In the genomic region with DNA sequence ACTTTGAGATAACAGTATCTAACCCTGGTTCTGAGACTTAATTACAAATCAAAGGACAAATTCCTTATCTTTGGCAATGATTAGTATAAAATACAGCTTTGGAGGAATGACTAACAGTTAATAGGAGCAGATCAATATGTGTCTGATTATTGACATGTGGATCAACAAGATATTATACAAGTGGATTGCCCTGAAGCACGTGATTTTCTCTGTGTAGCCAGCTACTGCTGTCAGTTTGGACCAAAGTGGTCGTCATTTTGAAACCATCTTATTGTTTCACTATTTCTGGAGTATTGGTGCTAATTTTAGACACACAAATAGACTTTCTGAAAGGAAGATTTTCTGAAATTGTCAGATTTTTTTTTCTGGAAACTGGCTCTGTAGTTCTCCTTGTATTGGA, we compare ENCODE assay signal across 21 cellular contexts. TPM values are rescaled to one million over a fixed set of nuclear protein-coding genes. Genes with fewer than 3 reads are reported as not detected.
"Had no signal": no experiment of that assay in that cellular context is flagged by ENCODE, and none has a peak within 500 bp of the region (broad histone marks: within the 10 kb centered on the region; RNA-seq: fewer than 3 reads in every experiment).

No MANE protein-coding gene starts in this region.

- H3K36me3 Mint-ChIP-seq: natural killer cell; stimulated activated effector memory CD8-positive, alpha-beta T cell treated with anti-CD3 and anti-CD28 coated beads, Interleukin-12 subunit alpha, Interleukin-12 subunit beta, amount 100 ng/mL, for 72 hours had no signal

- H3K4me1 ChIP-seq: colonic mucosa, suprapubic skin, thyroid gland, upper lobe of left lung, uterus had no signal

- ATAC-seq: natural killer cell; right cardiac atrium; stimulated activated effector memory CD8-positive, alpha-beta T cell treated with anti-CD3 and anti-CD28 coated beads, Interleukin-12 subunit alpha, Interleukin-12 subunit beta, amount 100 ng/mL, for 72 hours; stimulated activated naive CD8-positive, alpha-beta T cell treated with anti-CD3 and anti-CD28 coated beads, Interleukin-15, Interleukin-2, amounts not matched to agents 100 U/mL and 50 U/mL, for 24 hours had no signal

- H3K27ac Mint-ChIP-seq: natural killer cell; progenitor cell of endocrine pancreas; stimulated activated effector memory CD8-positive, alpha-beta T cell treated with anti-CD3 and anti-CD28 coated beads, Interleukin-12 subunit alpha, Interleukin-12 subunit beta, amount 100 ng/mL, for 72 hours had no signal

- H3K36me3 ChIP-seq: colonic mucosa, neural progenitor cell, ovary, suprapubic skin, thyroid gland, upper lobe of left lung, uterus had no signal

- H3K4me3 Mint-ChIP-seq: natural killer cell; neural progenitor cell; stimulated activated effector memory CD8-positive, alpha-beta T cell treated with anti-CD3 and anti-CD28 coated beads, Interleukin-12 subunit alpha, Interleukin-12 subunit beta, amount 100 ng/mL, for 72 hours had no signal

- DNase-seq: colonic mucosa; dermis blood vessel endothelial cell; foreskin melanocyte; head of caudate nucleus; hippocampal formation; mammary epithelial cell; natural killer cell; nucleus accumbens; ovary; right cardiac atrium; stimulated activated CD4-positive, alpha-beta T cell treated with anti-CD3 and anti-CD28 coated beads, Interleukin-4, amount 100 ng/mL, for 1 hour; stimulated activated CD8-positive, alpha-beta memory T cell treated with anti-CD3 and anti-CD28 coated beads, Interleukin-4, amount 100 ng/mL, for 48 hours; stimulated activated naive CD8-positive, alpha-beta T cell treated with anti-CD3 and anti-CD28 coated beads, Interleukin-15, Interleukin-2, amounts not matched to agents 100 U/mL and 50 U/mL, for 24 hours; thyroid gland; upper lobe of left lung; uterus had no signal

- H3K27ac ChIP-seq: colonic mucosa, neural progenitor cell, ovary, suprapubic skin, thyroid gland, upper lobe of left lung, uterus had no signal

- H3K4me3 ChIP-seq: colonic mucosa, neural progenitor cell, ovary, smooth muscle cell, suprapubic skin, thyroid gland, upper lobe of left lung, uterus had no signal

- H3K4me2 ChIP-seq: smooth muscle cell had no signal

- H2AFZ ChIP-seq: neural progenitor cell had no signal

- H3K4me1 Mint-ChIP-seq: natural killer cell; stimulated activated effector memory CD8-positive, alpha-beta T cell treated with anti-CD3 and anti-CD28 coated beads, Interleukin-12 subunit alpha, Interleukin-12 subunit beta, amount 100 ng/mL, for 72 hours had no signal

- H3K9me3 Mint-ChIP-seq: neural progenitor cell had no signal

- H3K9me3 ChIP-seq: colonic mucosa, ovary, suprapubic skin, thyroid gland, upper lobe of left lung, uterus had no signal

- H3K27me3 ChIP-seq: colonic mucosa, neural progenitor cell, ovary, suprapubic skin, thyroid gland, upper lobe of left lung, uterus had no signal

RNA-seq across cellular contexts. Expression of a gene that starts 6.2 kb away (rescaled TPM):
- total RNA-seq: natural killer cell had no signal
